In the genomic region with DNA sequence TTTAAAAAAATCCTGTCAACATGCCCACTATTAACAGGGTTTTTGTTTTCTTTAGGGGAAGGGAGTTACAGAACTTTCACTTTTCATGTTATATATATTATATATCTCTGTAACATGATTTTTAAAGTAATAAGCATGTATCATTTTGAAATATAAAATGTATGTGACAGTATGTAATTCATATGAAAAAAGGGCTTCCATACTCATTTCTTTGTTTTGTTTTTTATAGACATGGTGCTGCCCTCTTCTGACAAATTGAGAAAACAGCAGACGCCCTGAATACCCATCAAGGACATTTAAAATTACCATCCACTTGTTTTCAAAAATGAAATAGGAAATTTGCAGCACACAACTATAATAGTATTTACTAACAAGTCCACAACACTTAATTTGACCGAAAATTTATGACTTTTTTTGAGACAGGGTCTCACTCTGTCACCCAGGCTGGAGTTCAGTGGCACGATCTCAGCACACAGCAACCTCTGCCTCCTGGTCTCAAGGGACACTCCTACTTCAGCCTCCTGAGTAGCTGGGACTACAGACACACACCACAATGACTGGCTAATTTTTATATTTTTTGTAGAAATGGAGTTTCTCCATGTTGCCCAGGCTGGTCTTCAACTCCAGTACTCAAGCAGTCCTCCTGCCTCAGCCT, we compare ENCODE assay signal across 9 cellular contexts. TPM values are rescaled to one million over a fixed set of nuclear protein-coding genes. Genes with fewer than 3 reads are reported as not detected.
DNase-seq lines count a peak whose midpoint lies in the region; ATAC-seq and TF ChIP-seq lines count a peak whose summit lies in the region.
"Had no signal": no experiment of that assay in that cellular context is flagged by ENCODE, and none has a peak within 500 bp of the region (broad histone marks: within the 10 kb centered on the region; RNA-seq: fewer than 3 reads in every experiment).

No MANE protein-coding gene starts in this region.

- CTCF ChIA-PET in CD4-positive, alpha-beta memory T cell (lab: Charles Lee; ENCODE audit: partially characterized antibody) = interaction anchor here (0.9 to 10.9 kb wide), 10 partner anchors 9 to 361 kb away, joined by 4 to 156 read pairs (median 5); no protein-coding TSS in a partner anchor

- no peak overlapping the region for H3K4me3 Mint-ChIP-seq in CD4-positive, alpha-beta memory T cell

- TF ChIP-seq POLR2A in prostate gland (IDR thresholded peaks at IDR 0.05) = no peak

- POLR2A ChIA-PET in CD4-positive, alpha-beta memory T cell (lab: Charles Lee; ENCODE audit: partially characterized antibody) = no interaction called here

- H3K27me3 Mint-ChIP-seq in CD4-positive, alpha-beta memory T cell = no peaks in the 10 kb centered on the region

- WGBS in prostate gland = 42% methylated on average over 3 of the region's 3 CpGs

- ATAC-seq in GM19455 (IDR thresholded peaks at IDR 0.05; ENCODE audit: unreplicated experiment) = no peak
- no peak for ATAC-seq in GM18873 (IDR thresholded peaks at IDR 0.05; ENCODE audit: low FRiP score, unreplicated experiment)
- no peak for ATAC-seq in GM21367 (IDR thresholded peaks at IDR 0.05; ENCODE audit: unreplicated experiment)

- H3K9me3 Mint-ChIP-seq in CD4-positive, alpha-beta memory T cell = no peaks in the 10 kb centered on the region

- H3K27ac ChIP-seq in CD4-positive, alpha-beta memory T cell (ENCODE audit: low read depth, low read length) = no peak overlapping the region
- H3K27ac ChIP-seq in prostate gland = peak overlapping the region; percentile 10 to 50
- H3K27ac ChIP-seq: SK-N-MC had no signal

- no peaks in the 10 kb centered on the region for H3K4me1 ChIP-seq in CD4-positive, alpha-beta memory T cell (ENCODE audit: insufficient read depth, low read length)
- H3K4me1 ChIP-seq in prostate gland (replicated peaks) = peaks cover 6% of the 10 kb centered on the region

- H3K4me3 ChIP-seq in CD4-positive, alpha-beta memory T cell (ENCODE audit: low read length in 2 of 2) = no peak overlapping the region
- H3K4me3 ChIP-seq in prostate gland = no peak overlapping the region
- H3K4me3 ChIP-seq: SK-N-MC had no signal

- peaks cover 14 to 23% of the 10 kb centered on the region in 2 donors for H3K36me3 Mint-ChIP-seq in CD4-positive, alpha-beta memory T cell

- peak in 4 of 5 donors; percentile 23 to 35 (median 32) for DNase-seq in CD4-positive, alpha-beta memory T cell
- DNase-seq in GM20000 (ENCODE audit: low spot score) (peak; percentile 38), RPMI7951 (ENCODE audit: low read depth) (peak; percentile 19), fibroblast of peridontal ligament (ENCODE audit: extremely low read depth) (peak; percentile 75), prostate gland (ENCODE audit: low spot score) (no peak)

- H3K9me3 ChIP-seq in CD4-positive, alpha-beta memory T cell (ENCODE audit: control insufficient read depth in 1 of 2, low read length in 2 of 2) = no peaks in the 10 kb centered on the region
- H3K9me3 ChIP-seq in prostate gland = no peaks in the 10 kb centered on the region

- H3K36me3 ChIP-seq in CD4-positive, alpha-beta memory T cell (ENCODE audit: insufficient read depth, low read length) = no peaks in the 10 kb centered on the region
- H3K36me3 ChIP-seq in prostate gland = no peaks in the 10 kb centered on the region

- H3K27me3 ChIP-seq in CD4-positive, alpha-beta memory T cell (ENCODE audit: insufficient read depth, low read length) = no peaks in the 10 kb centered on the region
- H3K27me3 ChIP-seq in prostate gland (replicated peaks; ENCODE audit: insufficient read depth) = no peaks in the 10 kb centered on the region

- H3K27ac Mint-ChIP-seq in CD4-positive, alpha-beta memory T cell = peak overlapping the region in 1 of 7 donors; percentile 51

- TF ChIP-seq CTCF in GM20000 (IDR thresholded peaks at IDR 0.05; ENCODE audit: extremely low read depth, missing control alignments) = peak; percentile 37
- TF ChIP-seq CTCF in prostate gland (IDR thresholded peaks at IDR 0.05) = peak in 3 of 4 experiments; percentile 42 to 75 (median 71)

- H3K4me1 Mint-ChIP-seq in CD4-positive, alpha-beta memory T cell = peaks cover 0 to 3% (median 1%) of the 10 kb centered on the region in 4 donors

- intact Hi-C loops in CD4-positive, alpha-beta memory T cell (cut with micrococcal nuclease) = loop anchor here (1.0 to 2.0 kb wide), 4 partner anchors 18 to 362 kb away; no protein-coding TSS in a partner anchor
- intact Hi-C loops in prostate gland (cut with DNase I) = loop anchor here (2.0 to 5.0 kb wide), 2 partner anchors 166 to 204 kb away; no protein-coding TSS in a partner anchor

RNA-seq across cellular contexts. Expression of gene CFDP1, which starts 30.4 kb away (rescaled TPM):
- 10 to 100 TPM; 41.8 to 42.4 TPM for total RNA-seq in CD4-positive, alpha-beta memory T cell
- polyA plus RNA-seq in CD4-positive, alpha-beta memory T cell = 10 to 100 TPM; 37.1 to 42.0 TPM
- total RNA-seq in RPMI7951 (2014; rRNA removed; shearing (Covaris generic)) = 82.6 and 86.9 TPM in 2 replicates
- 100 to 1,000 TPM in 1 of 2 donors, 10 to 100 TPM in 1; 67.9 to 101 TPM for total RNA-seq in prostate gland
